ENCODE assay signal across 22 cellular contexts in the genomic region with DNA sequence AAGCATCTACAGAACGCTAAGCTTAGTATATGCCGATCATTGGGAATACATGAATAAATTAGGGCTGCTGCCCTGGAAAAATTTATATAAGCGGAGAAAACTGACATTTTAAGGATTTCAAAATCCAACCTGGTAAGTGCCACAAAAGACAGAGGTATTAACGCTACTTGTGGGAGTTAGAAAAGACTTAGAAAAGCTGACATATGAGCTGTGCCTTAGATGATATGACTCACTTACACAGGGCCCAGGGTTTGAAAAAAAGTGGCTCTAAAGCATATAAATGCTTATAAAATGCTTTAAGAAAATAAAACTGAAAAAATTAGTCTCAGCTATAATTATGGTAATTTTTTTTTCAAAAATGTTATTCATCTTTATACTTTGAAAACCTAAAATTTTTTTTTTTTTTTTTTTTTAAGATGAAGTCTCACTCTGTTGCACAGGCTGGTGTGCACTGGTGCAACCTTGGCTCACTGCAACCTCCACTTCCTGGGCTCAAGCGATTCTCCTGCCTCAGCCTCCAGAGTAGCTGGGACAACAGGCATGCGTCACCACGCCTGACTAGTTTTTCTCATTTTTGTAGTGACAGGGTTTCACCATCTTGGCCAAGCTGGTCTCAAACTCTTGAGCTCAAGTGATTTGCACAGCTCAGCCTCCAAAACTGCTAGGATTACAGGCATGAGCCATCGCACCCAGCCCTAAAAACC.
"Had no signal": no experiment of that assay in that cellular context is flagged by ENCODE, and none has a peak within 500 bp of the region (broad histone marks: within the 10 kb centered on the region; RNA-seq: fewer than 3 reads in every experiment).

No MANE protein-coding gene starts in this region.

- H3K4me1 ChIP-seq: colonic mucosa, foreskin keratinocyte, neural progenitor cell, prostate gland had no signal

- H3K4me2 ChIP-seq: hepatocyte, neural progenitor cell had no signal

- H3K27ac ChIP-seq: epithelial cell of prostate, foreskin keratinocyte, gastroesophageal sphincter, heart left ventricle, hepatocyte, neural progenitor cell, prostate gland, skin epidermis, spleen, transverse colon had no signal

- H3K4me3 ChIP-seq: colonic mucosa, gastroesophageal sphincter, heart left ventricle, hepatocyte, lung, neural progenitor cell, prostate gland, skin epidermis, spleen, transverse colon had no signal

- H2AFZ ChIP-seq: hepatocyte, neural progenitor cell had no signal

- H3K9ac ChIP-seq: neural progenitor cell had no signal

- H3K36me3 ChIP-seq: colonic mucosa, gastroesophageal sphincter, heart left ventricle, neural progenitor cell, prostate gland, spleen, transverse colon had no signal

- H3K27me3 ChIP-seq: colonic mucosa, foreskin keratinocyte, gastroesophageal sphincter, heart left ventricle, hepatocyte, neural progenitor cell, spleen, transverse colon had no signal

- DNase-seq: colonic mucosa; effector CD8-positive, alpha-beta T cell; endodermal cell; foreskin keratinocyte; heart left ventricle; kidney; midbrain; naive thymus-derived CD4-positive, alpha-beta T cell; right cardiac atrium; spleen; stimulated activated CD4-positive, alpha-beta T cell treated with anti-CD3 and anti-CD28 coated beads, Interleukin-4, amount 100 ng/mL, for 4 hours; stimulated activated naive B cell treated with anti-CD40 and anti-IgM and Interleukin-4, amounts not matched to agents 10 μg/mL and 1 μg/mL and 100 μg/mL, for 72 hours; transverse colon had no signal

- ATAC-seq: esophagus mucosa; foreskin keratinocyte; gastroesophageal sphincter; heart left ventricle; left lobe of liver; naive thymus-derived CD4-positive, alpha-beta T cell; right cardiac atrium; stimulated activated naive B cell treated with anti-CD40 and anti-IgM and Interleukin-4, amounts not matched to agents 10 μg/mL and 1 μg/mL and 100 μg/mL, for 72 hours had no signal

- H3K9me3 ChIP-seq: colonic mucosa, gastroesophageal sphincter, heart left ventricle, prostate gland, spleen, transverse colon had no signal
